1 cellular context compared by ENCODE assay signal in genomic region chr4:80153800-80154546, GRCh38.
TF ChIP-seq lines count a peak whose summit lies in the region.

No MANE protein-coding gene starts in this region.

TF ChIP-seq in HepG2, 621 proteins besides CTCF, POLR2A, EP300 and RAD21 (continued from another document):
- TF ChIP-seq MAFK (conservative IDR thresholded peaks at IDR 0.05 in 1 of 2, IDR thresholded peaks at IDR 0.05 in 1 of 2; ENCODE audit: low read length in 2 of 2) (peak; percentile 31 to 43; a peak in 2 of 4 replicates), HNF1A (IDR thresholded peaks at IDR 0.05; ENCODE audit: low read depth) (no peak), HNF1A (CRISPR knock-in tag; IDR thresholded peaks at IDR 0.05; ENCODE audit: borderline replicate concordance) (no peak), RFXAP (CRISPR knock-in tag; IDR thresholded peaks at IDR 0.05; ENCODE audit: borderline replicate concordance) (no peak), HNRNPLL (IDR thresholded peaks at IDR 0.05; ENCODE audit: low read depth, low read length, poor library complexity, severe bottlenecking) (no peak), MIER2 (CRISPR knock-in tag; IDR thresholded peaks at IDR 0.05) (no peak), NFKB2 (CRISPR knock-in tag; IDR thresholded peaks at IDR 0.05; ENCODE audit: borderline replicate concordance) (no peak), PITX1 (CRISPR knock-in tag; IDR thresholded peaks at IDR 0.05) (no peak), MXI1 (IDR thresholded peaks at IDR 0.05; ENCODE audit: borderline replicate concordance, low read depth, low read length) (no peak), USF2 (IDR thresholded peaks at IDR 0.05; ENCODE audit: low read depth, low read length) (no peak), USF2 (CRISPR knock-in tag; IDR thresholded peaks at IDR 0.05; ENCODE audit: borderline replicate concordance) (no peak), ZNF788 (CRISPR knock-in tag; IDR thresholded peaks at IDR 0.05; ENCODE audit: borderline replicate concordance) (no peak), MAFF (IDR thresholded peaks at IDR 0.05; ENCODE audit: low read depth, low read length) (peak; percentile 9; the same call in 1 of the 2 replicates)
- TF ChIP-seq, protein P1, sequence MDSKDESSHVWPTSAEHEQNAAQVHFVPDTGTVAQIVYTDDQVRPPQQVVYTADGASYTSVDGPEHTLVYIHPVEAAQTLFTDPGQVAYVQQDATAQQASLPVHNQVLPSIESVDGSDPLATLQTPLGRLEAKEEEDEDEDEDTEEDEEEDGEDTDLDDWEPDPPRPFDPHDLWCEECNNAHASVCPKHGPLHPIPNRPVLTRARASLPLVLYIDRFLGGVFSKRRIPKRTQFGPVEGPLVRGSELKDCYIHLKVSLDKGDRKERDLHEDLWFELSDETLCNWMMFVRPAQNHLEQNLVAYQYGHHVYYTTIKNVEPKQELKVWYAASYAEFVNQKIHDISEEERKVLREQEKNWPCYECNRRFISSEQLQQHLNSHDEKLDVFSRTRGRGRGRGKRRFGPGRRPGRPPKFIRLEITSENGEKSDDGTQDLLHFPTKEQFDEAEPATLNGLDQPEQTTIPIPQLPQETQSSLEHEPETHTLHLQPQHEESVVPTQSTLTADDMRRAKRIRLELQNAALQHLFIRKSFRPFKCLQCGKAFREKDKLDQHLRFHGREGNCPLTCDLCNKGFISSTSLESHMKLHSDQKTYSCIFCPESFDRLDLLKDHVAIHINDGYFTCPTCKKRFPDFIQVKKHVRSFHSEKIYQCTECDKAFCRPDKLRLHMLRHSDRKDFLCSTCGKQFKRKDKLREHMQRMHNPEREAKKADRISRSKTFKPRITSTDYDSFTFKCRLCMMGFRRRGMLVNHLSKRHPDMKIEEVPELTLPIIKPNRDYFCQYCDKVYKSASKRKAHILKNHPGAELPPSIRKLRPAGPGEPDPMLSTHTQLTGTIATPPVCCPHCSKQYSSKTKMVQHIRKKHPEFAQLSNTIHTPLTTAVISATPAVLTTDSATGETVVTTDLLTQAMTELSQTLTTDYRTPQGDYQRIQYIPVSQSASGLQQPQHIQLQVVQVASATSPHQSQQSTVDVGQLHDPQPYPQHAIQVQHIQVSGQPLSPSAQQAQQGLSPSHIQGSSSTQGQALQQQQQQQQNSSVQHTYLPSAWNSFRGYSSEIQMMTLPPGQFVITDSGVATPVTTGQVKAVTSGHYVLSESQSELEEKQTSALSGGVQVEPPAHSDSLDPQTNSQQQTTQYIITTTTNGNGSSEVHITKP (CRISPR knock-in tag; IDR thresholded peaks at IDR 0.05; ENCODE audit: low read depth), result no peak
- TF ChIP-seq, protein P2, sequence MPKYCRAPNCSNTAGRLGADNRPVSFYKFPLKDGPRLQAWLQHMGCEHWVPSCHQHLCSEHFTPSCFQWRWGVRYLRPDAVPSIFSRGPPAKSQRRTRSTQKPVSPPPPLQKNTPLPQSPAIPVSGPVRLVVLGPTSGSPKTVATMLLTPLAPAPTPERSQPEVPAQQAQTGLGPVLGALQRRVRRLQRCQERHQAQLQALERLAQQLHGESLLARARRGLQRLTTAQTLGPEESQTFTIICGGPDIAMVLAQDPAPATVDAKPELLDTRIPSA (CRISPR knock-in tag; IDR thresholded peaks at IDR 0.05; ENCODE audit: borderline replicate concordance), result no peak
TF ChIP-seq in HepG2: peak in this region for 2.
